ENCODE assay signal across 1 cellular context in the genomic region with DNA sequence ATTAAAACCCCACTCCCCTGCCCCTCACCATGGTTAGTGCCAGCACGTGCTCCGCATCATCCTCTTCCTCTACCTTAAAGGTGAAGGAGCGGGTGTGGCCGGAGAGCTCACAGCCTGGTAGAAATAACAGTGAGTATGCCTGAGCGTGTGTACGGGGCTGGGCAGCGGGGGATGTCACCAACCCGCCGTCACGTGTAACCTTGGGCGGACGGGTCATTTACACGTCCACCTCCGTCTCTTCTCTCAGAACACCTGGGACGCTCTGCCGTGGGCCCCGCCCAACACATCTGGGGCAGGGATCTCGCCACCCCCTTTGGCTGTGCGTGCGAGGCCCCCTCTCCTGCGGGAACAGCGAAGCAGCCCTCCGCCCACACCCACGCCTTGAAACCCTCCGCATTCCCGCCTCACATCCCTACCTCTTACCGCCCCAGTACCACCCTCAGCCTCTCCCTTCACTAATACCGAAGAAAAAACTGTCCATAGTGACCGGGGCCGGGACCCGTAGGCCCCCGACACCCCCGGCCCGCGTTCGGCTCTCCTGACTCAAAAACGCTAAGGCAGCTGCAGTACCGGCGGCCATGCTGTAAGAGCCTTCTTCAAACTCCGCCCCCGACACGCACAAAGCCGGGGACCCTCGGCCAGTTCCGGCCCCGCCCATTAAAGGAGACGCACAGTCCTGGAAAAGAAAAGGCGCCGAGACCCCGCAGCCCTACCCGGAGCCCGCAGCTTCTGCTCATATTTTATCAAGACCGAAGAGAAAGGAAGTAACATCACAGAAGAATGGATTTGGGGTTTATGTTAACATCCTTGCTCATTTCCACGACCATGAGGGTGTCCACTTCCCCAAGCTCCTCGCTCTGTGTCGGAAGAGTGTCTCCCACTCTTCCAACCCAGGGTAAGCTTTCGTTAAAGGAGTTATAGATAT.
A peak's percentile ranks its signal among the peaks of the same experiment; 100 is the strongest.
TF ChIP-seq lines count a peak whose summit lies in the region.

A gene with protein sequence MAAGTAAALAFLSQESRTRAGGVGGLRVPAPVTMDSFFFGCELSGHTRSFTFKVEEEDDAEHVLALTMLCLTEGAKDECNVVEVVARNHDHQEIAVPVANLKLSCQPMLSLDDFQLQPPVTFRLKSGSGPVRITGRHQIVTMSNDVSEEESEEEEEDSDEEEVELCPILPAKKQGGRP (minus strand): TSS at position 636 of the 925 bp plus-strand sequence. CDS start 56 bp downstream, at position 580.

TF ChIP-seq in HEK293, 187 proteins besides CTCF, POLR2A, EP300 and RAD21 (continued from another document and continues in another):
- TF ChIP-seq, protein P1, sequence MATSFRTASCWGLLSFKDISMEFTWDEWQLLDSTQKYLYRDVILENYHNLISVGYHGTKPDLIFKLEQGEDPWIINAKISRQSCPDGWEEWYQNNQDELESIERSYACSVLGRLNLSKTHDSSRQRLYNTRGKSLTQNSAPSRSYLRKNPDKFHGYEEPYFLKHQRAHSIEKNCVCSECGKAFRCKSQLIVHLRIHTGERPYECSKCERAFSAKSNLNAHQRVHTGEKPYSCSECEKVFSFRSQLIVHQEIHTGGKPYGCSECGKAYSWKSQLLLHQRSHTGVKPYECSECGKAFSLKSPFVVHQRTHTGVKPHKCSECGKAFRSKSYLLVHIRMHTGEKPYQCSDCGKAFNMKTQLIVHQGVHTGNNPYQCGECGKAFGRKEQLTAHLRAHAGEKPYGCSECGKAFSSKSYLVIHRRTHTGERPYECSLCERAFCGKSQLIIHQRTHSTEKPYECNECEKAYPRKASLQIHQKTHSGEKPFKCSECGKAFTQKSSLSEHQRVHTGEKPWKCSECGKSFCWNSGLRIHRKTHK (tag by site-specific recombination; IDR thresholded peaks at IDR 0.05) = no peak
- TF ChIP-seq, protein P2, sequence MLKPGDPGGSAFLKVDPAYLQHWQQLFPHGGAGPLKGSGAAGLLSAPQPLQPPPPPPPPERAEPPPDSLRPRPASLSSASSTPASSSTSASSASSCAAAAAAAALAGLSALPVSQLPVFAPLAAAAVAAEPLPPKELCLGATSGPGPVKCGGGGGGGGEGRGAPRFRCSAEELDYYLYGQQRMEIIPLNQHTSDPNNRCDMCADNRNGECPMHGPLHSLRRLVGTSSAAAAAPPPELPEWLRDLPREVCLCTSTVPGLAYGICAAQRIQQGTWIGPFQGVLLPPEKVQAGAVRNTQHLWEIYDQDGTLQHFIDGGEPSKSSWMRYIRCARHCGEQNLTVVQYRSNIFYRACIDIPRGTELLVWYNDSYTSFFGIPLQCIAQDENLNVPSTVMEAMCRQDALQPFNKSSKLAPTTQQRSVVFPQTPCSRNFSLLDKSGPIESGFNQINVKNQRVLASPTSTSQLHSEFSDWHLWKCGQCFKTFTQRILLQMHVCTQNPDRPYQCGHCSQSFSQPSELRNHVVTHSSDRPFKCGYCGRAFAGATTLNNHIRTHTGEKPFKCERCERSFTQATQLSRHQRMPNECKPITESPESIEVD (tag by site-specific recombination; IDR thresholded peaks at IDR 0.05) = no peak
- TF ChIP-seq, protein P3, sequence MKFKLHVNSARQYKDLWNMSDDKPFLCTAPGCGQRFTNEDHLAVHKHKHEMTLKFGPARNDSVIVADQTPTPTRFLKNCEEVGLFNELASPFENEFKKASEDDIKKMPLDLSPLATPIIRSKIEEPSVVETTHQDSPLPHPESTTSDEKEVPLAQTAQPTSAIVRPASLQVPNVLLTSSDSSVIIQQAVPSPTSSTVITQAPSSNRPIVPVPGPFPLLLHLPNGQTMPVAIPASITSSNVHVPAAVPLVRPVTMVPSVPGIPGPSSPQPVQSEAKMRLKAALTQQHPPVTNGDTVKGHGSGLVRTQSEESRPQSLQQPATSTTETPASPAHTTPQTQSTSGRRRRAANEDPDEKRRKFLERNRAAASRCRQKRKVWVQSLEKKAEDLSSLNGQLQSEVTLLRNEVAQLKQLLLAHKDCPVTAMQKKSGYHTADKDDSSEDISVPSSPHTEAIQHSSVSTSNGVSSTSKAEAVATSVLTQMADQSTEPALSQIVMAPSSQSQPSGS (tag by site-specific recombination; IDR thresholded peaks at IDR 0.05; ENCODE audit: low read depth) = no peak
- TF ChIP-seq, protein P4, sequence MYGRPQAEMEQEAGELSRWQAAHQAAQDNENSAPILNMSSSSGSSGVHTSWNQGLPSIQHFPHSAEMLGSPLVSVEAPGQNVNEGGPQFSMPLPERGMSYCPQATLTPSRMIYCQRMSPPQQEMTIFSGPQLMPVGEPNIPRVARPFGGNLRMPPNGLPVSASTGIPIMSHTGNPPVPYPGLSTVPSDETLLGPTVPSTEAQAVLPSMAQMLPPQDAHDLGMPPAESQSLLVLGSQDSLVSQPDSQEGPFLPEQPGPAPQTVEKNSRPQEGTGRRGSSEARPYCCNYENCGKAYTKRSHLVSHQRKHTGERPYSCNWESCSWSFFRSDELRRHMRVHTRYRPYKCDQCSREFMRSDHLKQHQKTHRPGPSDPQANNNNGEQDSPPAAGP (tag by site-specific recombination; IDR thresholded peaks at IDR 0.05) = peak; percentile 75
- TF ChIP-seq ZNF140 (tag by site-specific recombination; IDR thresholded peaks at IDR 0.05) (no peak), ZBTB8A (tag by site-specific recombination; IDR thresholded peaks at IDR 0.05) (no peak), ZNF350 (tag by site-specific recombination; IDR thresholded peaks at IDR 0.05) (no peak), ZBTB48 (tag by site-specific recombination; IDR thresholded peaks at IDR 0.05) (peak; percentile 56; the same call in 1 of the 2 replicates), ZNF335 (tag by site-specific recombination; conservative IDR thresholded peaks at IDR 0.05) (peak; percentile 99), RBAK (tag by site-specific recombination; IDR thresholded peaks at IDR 0.05) (no peak), KLF7 (tag by site-specific recombination; IDR thresholded peaks at IDR 0.05; ENCODE audit: borderline replicate concordance) (peak; percentile 71), ZNF112 (tag by site-specific recombination; IDR thresholded peaks at IDR 0.05) (no peak), KLF8 (tag by site-specific recombination; IDR thresholded peaks at IDR 0.05) (peak; percentile 92), ZNF292 (tag by site-specific recombination; IDR thresholded peaks at IDR 0.05; ENCODE audit: borderline replicate concordance, low read depth) (no peak), KLF16 (tag by site-specific recombination; IDR thresholded peaks at IDR 0.05) (peak; percentile 91; the same call in 1 of the 2 replicates), ZNF544 (tag by site-specific recombination; IDR thresholded peaks at IDR 0.05) (no peak), SCRT2 (tag by site-specific recombination; IDR thresholded peaks at IDR 0.05) (no peak), GFI1B (tag by site-specific recombination; IDR thresholded peaks at IDR 0.05) (no peak), ZBTB17 (tag by site-specific recombination; IDR thresholded peaks at IDR 0.05) (peak; percentile 72; the same call in 1 of the 2 replicates), ZNF830 (tag by site-specific recombination; IDR thresholded peaks at IDR 0.05; ENCODE audit: low read depth) (no peak), ZNF16 (tag by site-specific recombination; IDR thresholded peaks at IDR 0.05; ENCODE audit: low read depth) (no peak), ZNF473 (tag by site-specific recombination; IDR thresholded peaks at IDR 0.05) (no peak), GLIS2 (tag by site-specific recombination; IDR thresholded peaks at IDR 0.05) (peak; percentile 83)
- TF ChIP-seq, protein P5, sequence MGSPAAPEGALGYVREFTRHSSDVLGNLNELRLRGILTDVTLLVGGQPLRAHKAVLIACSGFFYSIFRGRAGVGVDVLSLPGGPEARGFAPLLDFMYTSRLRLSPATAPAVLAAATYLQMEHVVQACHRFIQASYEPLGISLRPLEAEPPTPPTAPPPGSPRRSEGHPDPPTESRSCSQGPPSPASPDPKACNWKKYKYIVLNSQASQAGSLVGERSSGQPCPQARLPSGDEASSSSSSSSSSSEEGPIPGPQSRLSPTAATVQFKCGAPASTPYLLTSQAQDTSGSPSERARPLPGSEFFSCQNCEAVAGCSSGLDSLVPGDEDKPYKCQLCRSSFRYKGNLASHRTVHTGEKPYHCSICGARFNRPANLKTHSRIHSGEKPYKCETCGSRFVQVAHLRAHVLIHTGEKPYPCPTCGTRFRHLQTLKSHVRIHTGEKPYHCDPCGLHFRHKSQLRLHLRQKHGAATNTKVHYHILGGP (tag by site-specific recombination; IDR thresholded peaks at IDR 0.05) = no peak
- TF ChIP-seq, protein P6, sequence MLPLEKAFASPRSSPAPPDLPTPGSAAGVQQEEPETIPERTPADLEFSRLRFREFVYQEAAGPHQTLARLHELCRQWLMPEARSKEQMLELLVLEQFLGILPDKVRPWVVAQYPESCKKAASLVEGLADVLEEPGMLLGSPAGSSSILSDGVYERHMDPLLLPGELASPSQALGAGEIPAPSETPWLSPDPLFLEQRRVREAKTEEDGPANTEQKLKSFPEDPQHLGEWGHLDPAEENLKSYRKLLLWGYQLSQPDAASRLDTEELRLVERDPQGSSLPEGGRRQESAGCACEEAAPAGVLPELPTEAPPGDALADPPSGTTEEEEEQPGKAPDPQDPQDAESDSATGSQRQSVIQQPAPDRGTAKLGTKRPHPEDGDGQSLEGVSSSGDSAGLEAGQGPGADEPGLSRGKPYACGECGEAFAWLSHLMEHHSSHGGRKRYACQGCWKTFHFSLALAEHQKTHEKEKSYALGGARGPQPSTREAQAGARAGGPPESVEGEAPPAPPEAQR (tag by site-specific recombination; IDR thresholded peaks at IDR 0.05) = no peak
- TF ChIP-seq, protein P7, sequence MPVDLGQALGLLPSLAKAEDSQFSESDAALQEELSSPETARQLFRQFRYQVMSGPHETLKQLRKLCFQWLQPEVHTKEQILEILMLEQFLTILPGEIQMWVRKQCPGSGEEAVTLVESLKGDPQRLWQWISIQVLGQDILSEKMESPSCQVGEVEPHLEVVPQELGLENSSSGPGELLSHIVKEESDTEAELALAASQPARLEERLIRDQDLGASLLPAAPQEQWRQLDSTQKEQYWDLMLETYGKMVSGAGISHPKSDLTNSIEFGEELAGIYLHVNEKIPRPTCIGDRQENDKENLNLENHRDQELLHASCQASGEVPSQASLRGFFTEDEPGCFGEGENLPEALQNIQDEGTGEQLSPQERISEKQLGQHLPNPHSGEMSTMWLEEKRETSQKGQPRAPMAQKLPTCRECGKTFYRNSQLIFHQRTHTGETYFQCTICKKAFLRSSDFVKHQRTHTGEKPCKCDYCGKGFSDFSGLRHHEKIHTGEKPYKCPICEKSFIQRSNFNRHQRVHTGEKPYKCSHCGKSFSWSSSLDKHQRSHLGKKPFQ (tag by site-specific recombination; IDR thresholded peaks at IDR 0.05) = no peak
- TF ChIP-seq, protein P8, sequence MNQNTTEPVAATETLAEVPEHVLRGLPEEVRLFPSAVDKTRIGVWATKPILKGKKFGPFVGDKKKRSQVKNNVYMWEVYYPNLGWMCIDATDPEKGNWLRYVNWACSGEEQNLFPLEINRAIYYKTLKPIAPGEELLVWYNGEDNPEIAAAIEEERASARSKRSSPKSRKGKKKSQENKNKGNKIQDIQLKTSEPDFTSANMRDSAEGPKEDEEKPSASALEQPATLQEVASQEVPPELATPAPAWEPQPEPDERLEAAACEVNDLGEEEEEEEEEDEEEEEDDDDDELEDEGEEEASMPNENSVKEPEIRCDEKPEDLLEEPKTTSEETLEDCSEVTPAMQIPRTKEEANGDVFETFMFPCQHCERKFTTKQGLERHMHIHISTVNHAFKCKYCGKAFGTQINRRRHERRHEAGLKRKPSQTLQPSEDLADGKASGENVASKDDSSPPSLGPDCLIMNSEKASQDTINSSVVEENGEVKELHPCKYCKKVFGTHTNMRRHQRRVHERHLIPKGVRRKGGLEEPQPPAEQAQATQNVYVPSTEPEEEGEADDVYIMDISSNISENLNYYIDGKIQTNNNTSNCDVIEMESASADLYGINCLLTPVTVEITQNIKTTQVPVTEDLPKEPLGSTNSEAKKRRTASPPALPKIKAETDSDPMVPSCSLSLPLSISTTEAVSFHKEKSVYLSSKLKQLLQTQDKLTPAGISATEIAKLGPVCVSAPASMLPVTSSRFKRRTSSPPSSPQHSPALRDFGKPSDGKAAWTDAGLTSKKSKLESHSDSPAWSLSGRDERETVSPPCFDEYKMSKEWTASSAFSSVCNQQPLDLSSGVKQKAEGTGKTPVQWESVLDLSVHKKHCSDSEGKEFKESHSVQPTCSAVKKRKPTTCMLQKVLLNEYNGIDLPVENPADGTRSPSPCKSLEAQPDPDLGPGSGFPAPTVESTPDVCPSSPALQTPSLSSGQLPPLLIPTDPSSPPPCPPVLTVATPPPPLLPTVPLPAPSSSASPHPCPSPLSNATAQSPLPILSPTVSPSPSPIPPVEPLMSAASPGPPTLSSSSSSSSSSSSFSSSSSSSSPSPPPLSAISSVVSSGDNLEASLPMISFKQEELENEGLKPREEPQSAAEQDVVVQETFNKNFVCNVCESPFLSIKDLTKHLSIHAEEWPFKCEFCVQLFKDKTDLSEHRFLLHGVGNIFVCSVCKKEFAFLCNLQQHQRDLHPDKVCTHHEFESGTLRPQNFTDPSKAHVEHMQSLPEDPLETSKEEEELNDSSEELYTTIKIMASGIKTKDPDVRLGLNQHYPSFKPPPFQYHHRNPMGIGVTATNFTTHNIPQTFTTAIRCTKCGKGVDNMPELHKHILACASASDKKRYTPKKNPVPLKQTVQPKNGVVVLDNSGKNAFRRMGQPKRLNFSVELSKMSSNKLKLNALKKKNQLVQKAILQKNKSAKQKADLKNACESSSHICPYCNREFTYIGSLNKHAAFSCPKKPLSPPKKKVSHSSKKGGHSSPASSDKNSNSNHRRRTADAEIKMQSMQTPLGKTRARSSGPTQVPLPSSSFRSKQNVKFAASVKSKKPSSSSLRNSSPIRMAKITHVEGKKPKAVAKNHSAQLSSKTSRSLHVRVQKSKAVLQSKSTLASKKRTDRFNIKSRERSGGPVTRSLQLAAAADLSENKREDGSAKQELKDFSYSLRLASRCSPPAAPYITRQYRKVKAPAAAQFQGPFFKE (tag by site-specific recombination; IDR thresholded peaks at IDR 0.05; ENCODE audit: borderline replicate concordance) = no peak
- TF ChIP-seq, protein P9, sequence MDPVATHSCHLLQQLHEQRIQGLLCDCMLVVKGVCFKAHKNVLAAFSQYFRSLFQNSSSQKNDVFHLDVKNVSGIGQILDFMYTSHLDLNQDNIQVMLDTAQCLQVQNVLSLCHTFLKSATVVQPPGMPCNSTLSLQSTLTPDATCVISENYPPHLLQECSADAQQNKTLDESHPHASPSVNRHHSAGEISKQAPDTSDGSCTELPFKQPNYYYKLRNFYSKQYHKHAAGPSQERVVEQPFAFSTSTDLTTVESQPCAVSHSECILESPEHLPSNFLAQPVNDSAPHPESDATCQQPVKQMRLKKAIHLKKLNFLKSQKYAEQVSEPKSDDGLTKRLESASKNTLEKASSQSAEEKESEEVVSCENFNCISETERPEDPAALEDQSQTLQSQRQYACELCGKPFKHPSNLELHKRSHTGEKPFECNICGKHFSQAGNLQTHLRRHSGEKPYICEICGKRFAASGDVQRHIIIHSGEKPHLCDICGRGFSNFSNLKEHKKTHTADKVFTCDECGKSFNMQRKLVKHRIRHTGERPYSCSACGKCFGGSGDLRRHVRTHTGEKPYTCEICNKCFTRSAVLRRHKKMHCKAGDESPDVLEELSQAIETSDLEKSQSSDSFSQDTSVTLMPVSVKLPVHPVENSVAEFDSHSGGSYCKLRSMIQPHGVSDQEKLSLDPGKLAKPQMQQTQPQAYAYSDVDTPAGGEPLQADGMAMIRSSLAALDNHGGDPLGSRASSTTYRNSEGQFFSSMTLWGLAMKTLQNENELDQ (tag by site-specific recombination; IDR thresholded peaks at IDR 0.05; ENCODE audit: low read depth) = no peak
